ENCODE assay signal across 12 cellular contexts in the genomic region with DNA sequence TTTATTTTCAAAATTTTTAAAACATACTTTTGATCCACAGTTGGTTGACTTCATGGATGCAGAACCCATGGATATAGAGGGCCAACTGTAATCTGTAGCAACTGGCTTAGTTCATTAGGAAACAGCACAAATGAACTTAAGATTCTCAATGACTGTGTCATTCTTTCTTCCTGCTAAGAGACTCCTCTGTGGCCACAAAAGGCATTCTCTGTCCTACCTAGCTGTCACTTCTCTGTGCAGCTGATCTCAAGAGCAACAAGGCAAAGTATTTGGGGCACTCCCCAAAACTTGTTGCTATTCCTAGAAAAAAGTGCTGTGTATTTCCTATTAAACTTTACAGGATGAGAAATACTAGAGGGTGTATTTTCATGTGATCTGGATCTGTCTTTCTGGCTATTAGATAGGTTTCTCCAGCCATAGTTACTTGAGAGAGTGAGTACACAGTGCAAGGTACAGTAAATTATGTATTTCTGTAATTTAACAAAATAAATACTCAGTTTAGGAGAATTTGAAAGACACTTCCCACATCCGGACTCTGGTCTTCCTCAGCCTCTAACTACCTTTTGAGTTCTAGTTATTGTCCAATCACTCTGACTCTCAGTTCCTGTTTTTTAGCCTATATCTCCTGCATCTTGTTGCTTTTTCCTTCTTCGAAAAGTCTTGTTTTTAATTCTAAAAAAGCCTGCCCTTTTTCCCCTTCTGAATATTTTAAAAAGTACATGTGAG.
DNase-seq lines count a peak whose midpoint lies in the region; ATAC-seq lines count a peak whose summit lies in the region.
"Had no signal": no experiment of that assay in that cellular context is flagged by ENCODE, and none has a peak within 500 bp of the region (broad histone marks: within the 10 kb centered on the region; RNA-seq: fewer than 3 reads in every experiment).

No MANE protein-coding gene starts in this region.

- DNase-seq in CMK (ENCODE audit: low read depth) (peak; percentile 4), OCI-M1 (lab: John Stamatoyannopoulos, UW) (peak; percentile 54), NCI-H69 (lab: John Stamatoyannopoulos, UW) (no peak), T-helper 9 cell (no peak), HuH-7.5 (ENCODE audit: low spot score) (no peak), putamen (ENCODE audit: low spot score) (no peak)
- DNase-seq: colonic mucosa; COR-L47; naive B cell; stimulated activated CD4-positive, alpha-beta T cell treated with anti-CD3 and anti-CD28 coated beads, Interleukin-4, amount 100 ng/mL, for 4 hours had no signal

- ATAC-seq in GM19452 (IDR thresholded peaks at IDR 0.05; ENCODE audit: unreplicated experiment): peak; percentile 82
- ATAC-seq in HG03097 (IDR thresholded peaks at IDR 0.05; ENCODE audit: low FRiP score, unreplicated experiment): peak; percentile 66

Comparison
In these comparisons a context has a peak if more than half of its experiments do, and no peak if none do; other contexts are left out.
1. DNase-seq: peak in CMK (single experiment) and OCI-M1 (single experiment); none in NCI-H69 (single experiment), T-helper 9 cell (single experiment), HuH-7.5 (single experiment) and putamen (single experiment).